Comparison of ENCODE assay signal across 8 cellular contexts in the genomic region with DNA sequence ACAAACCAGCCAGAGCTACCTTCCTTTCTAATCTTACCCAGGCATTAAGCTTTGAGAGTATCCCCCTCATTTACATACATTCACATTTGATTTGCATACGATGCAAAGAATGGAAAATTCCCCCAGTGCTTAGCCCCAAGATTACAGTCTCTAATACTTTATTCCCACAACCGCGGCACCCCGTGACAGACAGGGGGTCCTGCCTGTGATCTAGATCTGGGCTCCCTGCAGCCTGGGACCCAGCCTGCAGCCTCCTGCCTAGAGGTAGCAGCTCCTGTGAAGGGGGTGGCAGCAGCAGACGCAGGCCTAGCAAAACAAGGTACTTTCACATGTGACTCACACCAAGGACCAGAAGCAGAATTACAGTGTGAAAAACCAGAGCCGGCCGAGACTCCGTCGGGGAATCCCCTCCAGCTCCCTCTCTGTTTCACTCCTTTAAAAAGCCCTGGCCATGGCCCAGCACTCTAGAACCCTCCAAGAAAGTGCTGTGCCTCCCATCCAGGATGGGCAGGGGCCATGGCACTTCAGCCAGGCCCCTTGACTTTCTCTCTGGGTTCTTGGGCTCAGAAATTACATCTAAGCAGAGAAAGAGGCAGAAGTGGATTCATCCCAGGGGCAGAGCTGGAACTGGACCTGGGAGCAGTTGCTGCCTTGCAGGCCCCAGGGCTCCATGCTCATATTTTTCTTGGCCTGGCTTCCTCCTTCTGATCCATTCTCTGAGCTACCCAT. TPM values are rescaled to one million over a fixed set of nuclear protein-coding genes. Genes with fewer than 3 reads are reported as not detected.
DNase-seq lines count a peak whose midpoint lies in the region; ATAC-seq and TF ChIP-seq lines count a peak whose summit lies in the region.

No MANE protein-coding gene starts in this region.

- H3K4me3 Mint-ChIP-seq in activated T-cell treated with anti-CD3 and anti-CD28 coated beads, Interleukin-2, amount 50 U/mL, for 24 hours = peak overlapping the region; percentile 62

- peak overlapping the region; percentile 94 for H3K27ac Mint-ChIP-seq in activated T-cell treated with anti-CD3 and anti-CD28 coated beads, Interleukin-2, amount 50 U/mL, for 24 hours

- no peak overlapping the region for H3K27ac ChIP-seq in DOHH2 (ENCODE audit: low read depth, low read length)
- H3K27ac ChIP-seq in Karpas-422 (ENCODE audit: low read length) = no peak overlapping the region
- H3K27ac ChIP-seq in iPS-18a (ENCODE audit: low read length) = peak overlapping the region; percentile 13
- H3K27ac ChIP-seq in A673 (ENCODE audit: low read depth, low read length, poor library complexity, severe bottlenecking) = no peak overlapping the region

- H3K9me2 ChIP-seq in DOHH2 (replicated peaks; ENCODE audit: control insufficient read depth, low read length) = no peaks in the 10 kb centered on the region
- no peaks in the 10 kb centered on the region for H3K9me2 ChIP-seq in Karpas-422 (replicated peaks; ENCODE audit: insufficient read depth, low read length)

- H3K9me3 ChIP-seq in DOHH2 (ENCODE audit: control insufficient read depth, insufficient read depth, low read length) (no peaks in the 10 kb centered on the region), Karpas-422 (ENCODE audit: low read length) (no peaks in the 10 kb centered on the region), iPS-18a (ENCODE audit: control insufficient read depth, low read depth, low read length) (no peaks in the 10 kb centered on the region), A673 (ENCODE audit: low read depth, low read length, poor library complexity, severe bottlenecking) (no peaks in the 10 kb centered on the region)

- no peak overlapping the region for H3K4me3 ChIP-seq in DOHH2 (ENCODE audit: low read length)
- H3K4me3 ChIP-seq in Karpas-422 (ENCODE audit: low read length) = 0 out of 2 replicates have a peak overlapping the region, but pooled peaks have one; percentile 8
- H3K4me3 ChIP-seq in iPS-18a (ENCODE audit: low read length) = peak overlapping the region; percentile 34
- no peak overlapping the region for H3K4me3 ChIP-seq in A673 (ENCODE audit: low read depth, low read length, poor library complexity, severe bottlenecking)

- ATAC-seq in GM21576 (IDR thresholded peaks at IDR 0.05; ENCODE audit: unreplicated experiment) = peak; percentile 76

- CTCF ChIA-PET in A673 (lab: Charles Lee) = interaction anchor here (1.0 kb wide), 1 partner anchor 61 kb away, joined by 5 read pairs; no protein-coding TSS in a partner anchor

- H3K36me3 Mint-ChIP-seq in activated T-cell treated with anti-CD3 and anti-CD28 coated beads, Interleukin-2, amount 50 U/mL, for 24 hours (ENCODE audit: low read depth) = no peaks in the 10 kb centered on the region

- H4K20me1 ChIP-seq in DOHH2 (ENCODE audit: control insufficient read depth, insufficient read depth, low read depth, low read length) (no peaks in the 10 kb centered on the region), Karpas-422 (ENCODE audit: insufficient read depth, low read depth, low read length) (no peaks in the 10 kb centered on the region)

- H3K4me2 ChIP-seq in DOHH2 (ENCODE audit: low read length) (peak overlapping the region; percentile 28; the same call in 1 of the 2 replicates), Karpas-422 (ENCODE audit: low read depth, low read length, poor library complexity, severe bottlenecking) (peak overlapping the region; percentile 60)

- BruUV-seq in A673 (replicated peaks; lab: Mats Ljungman, UMichigan) = no TSS peak

- no peaks in the 10 kb centered on the region for H3K36me3 ChIP-seq in DOHH2 (ENCODE audit: control insufficient read depth, low read length)
- no peaks in the 10 kb centered on the region for H3K36me3 ChIP-seq in Karpas-422 (ENCODE audit: insufficient read depth, low read length)
- H3K36me3 ChIP-seq in iPS-18a (ENCODE audit: control insufficient read depth, low read depth, low read length) = no peaks in the 10 kb centered on the region
- no peaks in the 10 kb centered on the region for H3K36me3 ChIP-seq in A673 (ENCODE audit: insufficient read depth, low read length, poor library complexity, severe bottlenecking)

- H3K27me3 ChIP-seq in DOHH2 (ENCODE audit: control insufficient read depth, low read length) (peaks cover 12% of the 10 kb centered on the region), Karpas-422 (ENCODE audit: low read length) (no peaks in the 10 kb centered on the region), iPS-18a (ENCODE audit: control insufficient read depth, insufficient read depth, low read length) (peaks cover 39% of the 10 kb centered on the region), A673 (replicated peaks; ENCODE audit: insufficient read depth, low read depth, low read length, poor library complexity) (no peaks in the 10 kb centered on the region)

- no peaks in the 10 kb centered on the region for H3K9me3 Mint-ChIP-seq in activated T-cell treated with anti-CD3 and anti-CD28 coated beads, Interleukin-2, amount 50 U/mL, for 24 hours

- H3K27me3 Mint-ChIP-seq in activated T-cell treated with anti-CD3 and anti-CD28 coated beads, Interleukin-2, amount 50 U/mL, for 24 hours = no peaks in the 10 kb centered on the region

- intact Hi-C loops in A673 (cut with micrococcal nuclease; ENCODE audit: unreplicated experiment) = loop anchor here (5.0 kb wide), 2 partner anchors 48 to 187 kb away; no protein-coding TSS in a partner anchor

- H3K4me1 ChIP-seq in DOHH2 (ENCODE audit: control insufficient read depth, low read length) (peaks cover 12% of the 10 kb centered on the region), Karpas-422 (ENCODE audit: low read length) (peaks cover 16% of the 10 kb centered on the region), iPS-18a (ENCODE audit: control insufficient read depth, low read depth, low read length) (peaks cover 17% of the 10 kb centered on the region), A673 (ENCODE audit: insufficient read depth, low read length, poor library complexity, severe bottlenecking) (peaks cover 8% of the 10 kb centered on the region)

- H3F3A ChIP-seq in DOHH2 (ENCODE audit: control insufficient read depth, insufficient read depth) = no peaks in the 10 kb centered on the region

- no peak overlapping the region for H2AFZ ChIP-seq in Karpas-422 (ENCODE audit: low read length)

- H3K4me1 Mint-ChIP-seq in activated T-cell treated with anti-CD3 and anti-CD28 coated beads, Interleukin-2, amount 50 U/mL, for 24 hours (ENCODE audit: low read depth) = peaks cover 88% of the 10 kb centered on the region

- no peak for TF ChIP-seq CTCF in DOHH2 (IDR thresholded peaks at IDR 0.05; ENCODE audit: low read depth, low read length, poor library complexity, severe bottlenecking)
- TF ChIP-seq CTCF in A673 (conservative IDR thresholded peaks at IDR 0.05; ENCODE audit: low read depth, low read length) = no peak

- DNase-seq in Karpas-422 (peak; percentile 57), NCI-H524 treated with DMSO at 0.1 percent for 48 hours (lab: John Stamatoyannopoulos, UW) (no peak), A673 (ENCODE audit: low spot score) (no peak)
- DNase-seq in activated T-cell treated with anti-CD3 and anti-CD28 coated beads, Interleukin-2, amount 50 U/mL, for 24 hours = peak; percentile 84
- peak; percentile 70 for DNase-seq in stimulated activated CD8-positive, alpha-beta memory T cell treated with anti-CD3 and anti-CD28 coated beads, Interleukin-4, amount 100 ng/mL, for 24 hours (ENCODE audit: low read depth)

- H3K9ac ChIP-seq in Karpas-422 (ENCODE audit: low read length) (no peak overlapping the region), iPS-18a (ENCODE audit: low read length) (no peak overlapping the region)

- H3K79me2 ChIP-seq in DOHH2 (ENCODE audit: control insufficient read depth, low read length) = no peaks in the 10 kb centered on the region
- no peaks in the 10 kb centered on the region for H3K79me2 ChIP-seq in Karpas-422 (ENCODE audit: low read length)

- POLR2A ChIA-PET in A673 (lab: Charles Lee; ENCODE audit: low non-redundant PET) = no interaction called here

RNA-seq across cellular contexts. Expression of a gene that starts 14.0 kb away (rescaled TPM):
- not detected in 2 replicates for total RNA-seq in Karpas-422 (2014; rRNA removed; shearing (Covaris generic); ENCODE audit: low replicate concordance)
- total RNA-seq in A673 (2021) = 2.4 and 3.3 TPM in 2 replicates

Comparison
In these comparisons a context has a peak if more than half of its experiments do, and no peak if none do; other contexts are left out.
1. H3K4me3 ChIP-seq: peak in Karpas-422 (single experiment) and iPS-18a (single experiment); none in DOHH2 (single experiment) and A673 (single experiment).
2. DNase-seq: peak in Karpas-422 (single experiment), activated T-cell treated with anti-CD3 and anti-CD28 coated beads, Interleukin-2, amount 50 U/mL, for 24 hours (single experiment) and stimulated activated CD8-positive, alpha-beta memory T cell treated with anti-CD3 and anti-CD28 coated beads, Interleukin-4, amount 100 ng/mL, for 24 hours (single experiment); none in NCI-H524 treated with DMSO at 0.1 percent for 48 hours (single experiment) and A673 (single experiment).